1 cellular context compared by ENCODE assay signal in genomic region chr3:100072328-100073048, GRCh38.
TF ChIP-seq lines count a peak whose summit lies in the region.

No MANE protein-coding gene starts in this region.

TF ChIP-seq in IMR-90, 13 proteins besides CTCF, POLR2A, EP300 and RAD21 (continued from another document):
- TF ChIP-seq SMC3 (IDR thresholded peaks at IDR 0.05; ENCODE audit: low read depth, low read length), result no peak
